In the genomic region with DNA sequence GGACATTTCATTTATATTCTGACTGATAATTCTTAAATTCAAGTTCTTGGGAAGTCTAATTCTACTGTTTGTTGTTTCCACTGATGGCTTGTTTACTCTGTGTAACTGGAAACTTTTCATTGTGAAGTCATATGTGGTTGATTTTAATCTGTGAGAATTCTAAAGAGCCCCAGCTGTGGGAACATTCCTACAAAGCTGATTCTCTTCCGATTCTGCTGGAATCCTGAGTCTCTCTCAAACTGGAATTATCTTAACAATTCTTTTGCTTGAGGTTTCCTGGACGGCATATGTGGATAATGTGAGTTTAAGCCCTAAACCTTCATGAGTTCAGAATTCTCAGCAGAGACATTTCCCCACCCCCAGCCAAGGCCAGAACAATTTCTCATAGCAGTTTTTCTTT, we compare ENCODE assay signal across 29 cellular contexts. TPM values are rescaled to one million over a fixed set of nuclear protein-coding genes. Genes with fewer than 3 reads are reported as not detected.
"Had no signal": no experiment of that assay in that cellular context is flagged by ENCODE, and none has a peak within 500 bp of the region (broad histone marks: within the 10 kb centered on the region; RNA-seq: fewer than 3 reads in every experiment).

No MANE protein-coding gene starts in this region.

- H3K36me3 Mint-ChIP-seq: memory B cell; stimulated activated effector memory CD8-positive, alpha-beta T cell treated with anti-CD3 and anti-CD28 coated beads, Interleukin-12 subunit alpha, Interleukin-12 subunit beta, amount 100 ng/mL, for 72 hours had no signal

- H3K9me3 ChIP-seq: esophagus muscularis mucosa, gastroesophageal sphincter, heart left ventricle, pancreas, right lobe of liver, testis, tibial artery, upper lobe of left lung had no signal

- H3K27me3 ChIP-seq: esophagus muscularis mucosa, foreskin keratinocyte, gastroesophageal sphincter, hepatocyte, pancreas, right lobe of liver, testis, tibial artery, upper lobe of left lung had no signal

- H3K9me3 Mint-ChIP-seq: memory B cell; stimulated activated effector memory CD8-positive, alpha-beta T cell treated with anti-CD3 and anti-CD28 coated beads, Interleukin-12 subunit alpha, Interleukin-12 subunit beta, amount 100 ng/mL, for 72 hours had no signal

- H2AFZ ChIP-seq: hepatocyte had no signal

- H3K27ac ChIP-seq: coronary artery, esophagus muscularis mucosa, foreskin keratinocyte, gastroesophageal sphincter, heart left ventricle, hepatocyte, pancreas, right lobe of liver, testis, tibial artery, upper lobe of left lung had no signal

- H3K79me2 ChIP-seq: hepatocyte had no signal

- H3K4me3 Mint-ChIP-seq: memory B cell; naive thymus-derived CD8-positive, alpha-beta T cell; nephron progenitor cell; stimulated activated effector memory CD8-positive, alpha-beta T cell treated with anti-CD3 and anti-CD28 coated beads, Interleukin-12 subunit alpha, Interleukin-12 subunit beta, amount 100 ng/mL, for 72 hours had no signal

- H3K4me1 Mint-ChIP-seq: memory B cell; naive thymus-derived CD8-positive, alpha-beta T cell; nephron progenitor cell; stimulated activated effector memory CD8-positive, alpha-beta T cell treated with anti-CD3 and anti-CD28 coated beads, Interleukin-12 subunit alpha, Interleukin-12 subunit beta, amount 100 ng/mL, for 72 hours had no signal

- H3K27ac Mint-ChIP-seq: memory B cell; naive thymus-derived CD8-positive, alpha-beta T cell; nephron progenitor cell; stimulated activated effector memory CD8-positive, alpha-beta T cell treated with anti-CD3 and anti-CD28 coated beads, Interleukin-12 subunit alpha, Interleukin-12 subunit beta, amount 100 ng/mL, for 72 hours had no signal

- DNase-seq: dermis blood vessel endothelial cell; effector memory CD4-positive, alpha-beta T cell; foreskin keratinocyte; heart left ventricle; kidney; naive thymus-derived CD8-positive, alpha-beta T cell; nephron progenitor cell; nucleus accumbens; pancreas; right lobe of liver; stimulated activated CD4-positive, alpha-beta T cell treated with anti-CD3 and anti-CD28 coated beads, Interleukin-2, amount 100 ng/mL, for 24 hours; stimulated activated CD4-positive, alpha-beta T cell treated with anti-CD3 and anti-CD28 coated beads, Interleukin-4, amount 100 ng/mL, for 24 hours; stimulated activated naive CD4-positive, alpha-beta T cell treated with Interleukin-2 at 50 U/mL for 16 hours; substantia nigra; testis; tibial artery; upper lobe of left lung had no signal

- H3K4me2 ChIP-seq: hepatocyte had no signal

- H3K4me1 ChIP-seq: esophagus muscularis mucosa, foreskin keratinocyte, gastroesophageal sphincter, heart left ventricle, pancreas, right lobe of liver, testis, tibial artery, upper lobe of left lung had no signal

- H3K36me3 ChIP-seq: esophagus muscularis mucosa, gastroesophageal sphincter, heart left ventricle, pancreas, right lobe of liver, tibial artery, upper lobe of left lung had no signal

- H3K4me3 ChIP-seq: coronary artery, esophagus muscularis mucosa, gastroesophageal sphincter, heart left ventricle, hepatocyte, lung, pancreas, right lobe of liver, testis, tibial artery, upper lobe of left lung had no signal

- ATAC-seq: foreskin keratinocyte; gastroesophageal sphincter; heart left ventricle; left lobe of liver; naive thymus-derived CD8-positive, alpha-beta T cell; pancreas; right lobe of liver; stimulated activated effector memory CD8-positive, alpha-beta T cell treated with anti-CD3 and anti-CD28 coated beads, Interleukin-12 subunit alpha, Interleukin-12 subunit beta, amount 100 ng/mL, for 72 hours had no signal

RNA-seq across cellular contexts. Expression of gene GRM8, which starts 37.8 kb away (rescaled TPM):
- total RNA-seq: dermis blood vessel endothelial cell; endothelial cell of umbilical vein; epithelial cell of proximal tubule; fibroblast of lung; foreskin keratinocyte; naive thymus-derived CD8-positive, alpha-beta T cell; posterior vena cava had no signal
- polyA plus RNA-seq: endothelial cell of umbilical vein; fibroblast of lung; foreskin keratinocyte; naive thymus-derived CD8-positive, alpha-beta T cell had no signal
